ENCODE assay signal across 9 cellular contexts in genomic region chr12:5648692-5649338, GRCh38.
DNase-seq lines count a peak whose midpoint lies in the region; ATAC-seq and TF ChIP-seq lines count a peak whose summit lies in the region.
"Had no signal": no experiment of that assay in that cellular context is flagged by ENCODE, and none has a peak within 500 bp of the region (broad histone marks: within the 10 kb centered on the region; RNA-seq: fewer than 3 reads in every experiment).

No MANE protein-coding gene starts in this region.

- intact Hi-C loops in activated CD8-positive, alpha-beta T cell treated with anti-CD3 and anti-CD28 coated beads for 36 hours (cut with micrococcal nuclease): no loop called here
- intact Hi-C loops in OCI-LY7 (cut with micrococcal nuclease; ENCODE audit: unreplicated experiment): loop anchor here (2.0 to 10.0 kb wide), 2 partner anchors 220 to 444 kb away; no protein-coding TSS in a partner anchor

- H4K20me1 ChIP-seq in OCI-LY7 (ENCODE audit: insufficient read depth, low read length) (no peaks in the 10 kb centered on the region), smooth muscle cell (ENCODE audit: low read depth) (no peaks in the 10 kb centered on the region)

- H3K9me2 ChIP-seq in OCI-LY7 (ENCODE audit: insufficient read depth, low read length): no peaks in the 10 kb centered on the region

- no peaks in the 10 kb centered on the region for H3K4me1 Mint-ChIP-seq in activated CD8-positive, alpha-beta T cell treated with anti-CD3 and anti-CD28 coated beads for 36 hours (ENCODE audit: low read depth)
- no peaks in the 10 kb centered on the region for H3K4me1 Mint-ChIP-seq in activated CD8-positive, alpha-beta T cell treated with anti-CD3 and anti-CD28 coated beads, Interleukin-2, amount 10 ng/mL, durations not matched to agents 7 days and 5 days (ENCODE audit: low read depth)
- H3K4me1 Mint-ChIP-seq in effector memory CD8-positive, alpha-beta T cell (ENCODE audit: low read depth in 2 of 2): no peaks in the 10 kb centered on the region
- H3K4me1 Mint-ChIP-seq: CD4-positive, CD25-positive, alpha-beta regulatory T cell had no signal

- no peaks in the 10 kb centered on the region for H3K36me3 ChIP-seq in OCI-LY7 (ENCODE audit: insufficient read depth, low read length)
- H3K36me3 ChIP-seq in smooth muscle cell (ENCODE audit: low read depth): no peaks in the 10 kb centered on the region

- no peaks in the 10 kb centered on the region for H3K36me3 Mint-ChIP-seq in activated CD8-positive, alpha-beta T cell treated with anti-CD3 and anti-CD28 coated beads for 36 hours (ENCODE audit: low read depth)
- no peaks in the 10 kb centered on the region for H3K36me3 Mint-ChIP-seq in activated CD8-positive, alpha-beta T cell treated with anti-CD3 and anti-CD28 coated beads, Interleukin-2, amount 10 ng/mL, durations not matched to agents 7 days and 5 days (ENCODE audit: low read depth)
- H3K36me3 Mint-ChIP-seq in effector memory CD8-positive, alpha-beta T cell (ENCODE audit: insufficient read depth): no peaks in the 10 kb centered on the region
- no peaks in the 10 kb centered on the region for H3K36me3 Mint-ChIP-seq in activated naive CD4-positive, alpha-beta T cell treated with anti-CD3 and anti-CD28 coated beads, Interleukin-2, amount 50 U/mL, for 72 hours
- H3K36me3 Mint-ChIP-seq: CD4-positive, CD25-positive, alpha-beta regulatory T cell had no signal

- no peaks in the 10 kb centered on the region for H3F3A ChIP-seq in smooth muscle cell (ENCODE audit: low read depth)

- H3K9me3 ChIP-seq in OCI-LY7 (ENCODE audit: low read length) (no peaks in the 10 kb centered on the region), smooth muscle cell (replicated peaks; ENCODE audit: low read depth) (no peaks in the 10 kb centered on the region)

- H3K4me3 Mint-ChIP-seq in activated CD8-positive, alpha-beta T cell treated with anti-CD3 and anti-CD28 coated beads for 36 hours: no peak overlapping the region
- no peak overlapping the region for H3K4me3 Mint-ChIP-seq in activated CD8-positive, alpha-beta T cell treated with anti-CD3 and anti-CD28 coated beads, Interleukin-2, amount 10 ng/mL, durations not matched to agents 7 days and 5 days
- H3K4me3 Mint-ChIP-seq in effector memory CD8-positive, alpha-beta T cell: no peak overlapping the region
- H3K4me3 Mint-ChIP-seq: CD4-positive, CD25-positive, alpha-beta regulatory T cell had no signal

- peak; percentile 15 for TF ChIP-seq CTCF in activated CD8-positive, alpha-beta T cell treated with anti-CD3 and anti-CD28 coated beads for 36 hours (IDR thresholded peaks at IDR 0.05)
- TF ChIP-seq CTCF in OCI-LY7 (conservative IDR thresholded peaks at IDR 0.05; ENCODE audit: low read length): peak; percentile 73
- peak; percentile 69 for TF ChIP-seq CTCF in foreskin fibroblast (IDR thresholded peaks at IDR 0.05; ENCODE audit: low read depth, low read length)
- TF ChIP-seq CTCF in smooth muscle cell (IDR thresholded peaks at IDR 0.05; ENCODE audit: borderline replicate concordance, insufficient read depth, poor library complexity, severe bottlenecking): peak; percentile 54

- WGBS in smooth muscle cell (ENCODE audit: low lambda C conversion rate): 49% methylated on average over 8 of the region's 9 CpGs

- no peak overlapping the region for H3K4me2 ChIP-seq in OCI-LY7 (ENCODE audit: low read length)
- H3K4me2 ChIP-seq in smooth muscle cell: no peak overlapping the region

- H3K27me3 ChIP-seq in smooth muscle cell (ENCODE audit: low read depth): peaks cover 32% of the 10 kb centered on the region

- H3K9ac ChIP-seq in smooth muscle cell (ENCODE audit: low read depth): no peak overlapping the region

- H3K79me2 ChIP-seq in OCI-LY7 (ENCODE audit: insufficient read depth, low read depth, low read length): no peaks in the 10 kb centered on the region
- no peaks in the 10 kb centered on the region for H3K79me2 ChIP-seq in smooth muscle cell (ENCODE audit: low read depth)

- no peak overlapping the region for H3K27ac Mint-ChIP-seq in activated CD8-positive, alpha-beta T cell treated with anti-CD3 and anti-CD28 coated beads for 36 hours
- no peak overlapping the region for H3K27ac Mint-ChIP-seq in activated CD8-positive, alpha-beta T cell treated with anti-CD3 and anti-CD28 coated beads, Interleukin-2, amount 10 ng/mL, durations not matched to agents 7 days and 5 days
- no peak overlapping the region for H3K27ac Mint-ChIP-seq in effector memory CD8-positive, alpha-beta T cell
- H3K27ac Mint-ChIP-seq in activated naive CD4-positive, alpha-beta T cell treated with anti-CD3 and anti-CD28 coated beads, Interleukin-2, amount 50 U/mL, for 72 hours: no peak overlapping the region
- H3K27ac Mint-ChIP-seq: CD4-positive, CD25-positive, alpha-beta regulatory T cell had no signal

- H3K4me3 ChIP-seq in OCI-LY7 (ENCODE audit: low read depth, low read length, poor library complexity, severe bottlenecking): no peak overlapping the region
- H3K4me3 ChIP-seq in foreskin fibroblast (ENCODE audit: low read depth in 1 of 2, low read length in 2 of 2): no peak overlapping the region
- H3K4me3 ChIP-seq in smooth muscle cell: no peak overlapping the region

- peaks cover 8% of the 10 kb centered on the region for H3K27me3 Mint-ChIP-seq in activated CD8-positive, alpha-beta T cell treated with anti-CD3 and anti-CD28 coated beads for 36 hours
- H3K27me3 Mint-ChIP-seq in activated CD8-positive, alpha-beta T cell treated with anti-CD3 and anti-CD28 coated beads, Interleukin-2, amount 10 ng/mL, durations not matched to agents 7 days and 5 days (ENCODE audit: low read depth): peaks cover 10% of the 10 kb centered on the region
- H3K27me3 Mint-ChIP-seq in effector memory CD8-positive, alpha-beta T cell: peaks cover 0 to 29% of the 10 kb centered on the region in 2 donors

- H3K27ac ChIP-seq in OCI-LY7 (ENCODE audit: low read depth, low read length, poor library complexity, severe bottlenecking): no peak overlapping the region
- no peak overlapping the region for H3K27ac ChIP-seq in smooth muscle cell (ENCODE audit: low read depth)

- DNase-seq in activated CD8-positive, alpha-beta T cell treated with anti-CD3 and anti-CD28 coated beads for 36 hours: peak; percentile 5
- DNase-seq in activated CD8-positive, alpha-beta T cell treated with anti-CD3 and anti-CD28 coated beads, Interleukin-2, amount 10 ng/mL, durations not matched to agents 7 days and 5 days: no peak
- DNase-seq in OCI-LY7 (ENCODE audit: low spot score) (peak; percentile 44), foreskin fibroblast (peak in 1 of 2 donors; percentile 37), smooth muscle cell (lab: John Stamatoyannopoulos, UW; ENCODE audit: unreplicated experiment) (no peak)
- DNase-seq in effector memory CD8-positive, alpha-beta T cell: no peak
- DNase-seq in activated naive CD4-positive, alpha-beta T cell treated with anti-CD3 and anti-CD28 coated beads, Interleukin-2, amount 50 U/mL, for 72 hours (ENCODE audit: low spot score in 2 of 2): no peak

- H2AFZ ChIP-seq in OCI-LY7 (ENCODE audit: low read length) (no peak overlapping the region), smooth muscle cell (ENCODE audit: low read depth) (no peak overlapping the region)

- POLR2A ChIA-PET in activated CD8-positive, alpha-beta T cell treated with anti-CD3 and anti-CD28 coated beads for 36 hours (lab: Charles Lee): interaction anchor here (0.6 kb wide), 1 partner anchor 458 kb away, joined by 3 read pairs; no protein-coding TSS in a partner anchor
- POLR2A ChIA-PET in activated CD8-positive, alpha-beta T cell treated with anti-CD3 and anti-CD28 coated beads, Interleukin-2, amount 10 ng/mL, durations not matched to agents 7 days and 5 days (lab: Charles Lee): no interaction called here
- POLR2A ChIA-PET in OCI-LY7 (lab: Charles Lee): no interaction called here

- no peak for ATAC-seq in activated CD8-positive, alpha-beta T cell treated with anti-CD3 and anti-CD28 coated beads for 36 hours
- no peak for ATAC-seq in activated CD8-positive, alpha-beta T cell treated with anti-CD3 and anti-CD28 coated beads, Interleukin-2, amount 10 ng/mL, durations not matched to agents 7 days and 5 days
- ATAC-seq in effector memory CD8-positive, alpha-beta T cell (replicated peaks): no peak
- ATAC-seq in activated naive CD4-positive, alpha-beta T cell treated with anti-CD3 and anti-CD28 coated beads, Interleukin-2, amount 50 U/mL, for 72 hours: no peak
- no peak for ATAC-seq in GM21390 (IDR thresholded peaks at IDR 0.05; ENCODE audit: unreplicated experiment)

- H3K9me3 Mint-ChIP-seq in activated CD8-positive, alpha-beta T cell treated with anti-CD3 and anti-CD28 coated beads for 36 hours: no peaks in the 10 kb centered on the region
- H3K9me3 Mint-ChIP-seq in activated CD8-positive, alpha-beta T cell treated with anti-CD3 and anti-CD28 coated beads, Interleukin-2, amount 10 ng/mL, durations not matched to agents 7 days and 5 days (ENCODE audit: insufficient read depth): no peaks in the 10 kb centered on the region
- H3K9me3 Mint-ChIP-seq in effector memory CD8-positive, alpha-beta T cell: no peaks in the 10 kb centered on the region
- H3K9me3 Mint-ChIP-seq in activated naive CD4-positive, alpha-beta T cell treated with anti-CD3 and anti-CD28 coated beads, Interleukin-2, amount 50 U/mL, for 72 hours: no peaks in the 10 kb centered on the region

- BruUV-seq in OCI-LY7 (replicated peaks; lab: Mats Ljungman, UMichigan): no TSS peak

- CTCF ChIA-PET in activated CD8-positive, alpha-beta T cell treated with anti-CD3 and anti-CD28 coated beads for 36 hours (lab: Charles Lee): interaction anchor here (1.2 kb wide), 1 partner anchor 21 kb away, joined by 3 read pairs; no protein-coding TSS in a partner anchor
- CTCF ChIA-PET in activated CD8-positive, alpha-beta T cell treated with anti-CD3 and anti-CD28 coated beads, Interleukin-2, amount 10 ng/mL, durations not matched to agents 7 days and 5 days (lab: Charles Lee): no interaction called here
- CTCF ChIA-PET in OCI-LY7 (lab: Charles Lee; ENCODE audit: unreplicated experiment): interaction anchor here (0.6 kb wide), 1 partner anchor 389 kb away, joined by 3 read pairs; no protein-coding TSS in a partner anchor

- no peaks in the 10 kb centered on the region for H3K4me1 ChIP-seq in OCI-LY7 (ENCODE audit: insufficient read depth, low read length, poor library complexity, severe bottlenecking)
- no peaks in the 10 kb centered on the region for H3K4me1 ChIP-seq in smooth muscle cell (ENCODE audit: low read depth)

Comparison
In these comparisons a context has a peak if more than half of its experiments do, and no peak if none do; other contexts are left out.
1. DNase-seq: peak in activated CD8-positive, alpha-beta T cell treated with anti-CD3 and anti-CD28 coated beads for 36 hours (single experiment) and OCI-LY7 (single experiment); none in activated CD8-positive, alpha-beta T cell treated with anti-CD3 and anti-CD28 coated beads, Interleukin-2, amount 10 ng/mL, durations not matched to agents 7 days and 5 days (single experiment), smooth muscle cell (single experiment), effector memory CD8-positive, alpha-beta T cell (0 of 3) and activated naive CD4-positive, alpha-beta T cell treated with anti-CD3 and anti-CD28 coated beads, Interleukin-2, amount 50 U/mL, for 72 hours (0 of 2).
2. CTCF ChIP-seq: peak in every context shown above with its lines; median percentile 73 in OCI-LY7; 69 in foreskin fibroblast; 54 in smooth muscle cell; 15 in activated CD8-positive, alpha-beta T cell treated with anti-CD3 and anti-CD28 coated beads for 36 hours.